In genomic region chr19:17305517-17306284, GRCh38 we compare ENCODE assay signal across 1 cellular context.
TF ChIP-seq lines count a peak whose summit lies in the region.

Gene MRPL34, plus strand, starts transcription at chr19:17305872. Its CDS starts 21 bp downstream, at chr19:17305893.

TF ChIP-seq in HepG2, 621 proteins besides CTCF, POLR2A, EP300 and RAD21 (continued from another document and continues in another):
- TF ChIP-seq HINFP (CRISPR knock-in tag; IDR thresholded peaks at IDR 0.05; ENCODE audit: low read depth) = no peak
- TF ChIP-seq ZFP36L2 (CRISPR knock-in tag; IDR thresholded peaks at IDR 0.05) = no peak
- no peak for TF ChIP-seq POLR2AphosphoS2 (IDR thresholded peaks at IDR 0.05; ENCODE audit: low read depth, low read length)
- TF ChIP-seq CREBL2 (CRISPR knock-in tag; IDR thresholded peaks at IDR 0.05; ENCODE audit: borderline replicate concordance) = no peak
- TF ChIP-seq ZMYM2 (CRISPR knock-in tag; IDR thresholded peaks at IDR 0.05) = no peak
- no peak for TF ChIP-seq ATF3 (CRISPR knock-in tag; IDR thresholded peaks at IDR 0.05)
- TF ChIP-seq KDM4B (CRISPR knock-in tag; IDR thresholded peaks at IDR 0.05) = no peak
- no peak for TF ChIP-seq ZBTB21 (CRISPR knock-in tag; IDR thresholded peaks at IDR 0.05)
- TF ChIP-seq FOXK2 (IDR thresholded peaks at IDR 0.05) = peak; percentile 77
- peak; percentile 66; the same call in 1 of the 2 replicates for TF ChIP-seq ZNF576 (CRISPR knock-in tag; IDR thresholded peaks at IDR 0.05)
- TF ChIP-seq U2AF2 (IDR thresholded peaks at IDR 0.05; ENCODE audit: low read depth, low read length) = no peak
- TF ChIP-seq U2AF1 (optimal IDR thresholded peaks at IDR 0.05; ENCODE audit: low read depth, low read length) = peak; percentile 47
- no peak for TF ChIP-seq FOSL1 (CRISPR knock-in tag; IDR thresholded peaks at IDR 0.05; ENCODE audit: borderline replicate concordance)
- peak; percentile 66; the same call in 1 of the 2 replicates for TF ChIP-seq UBTF (CRISPR knock-in tag; IDR thresholded peaks at IDR 0.05)
- TF ChIP-seq ZHX1 (CRISPR knock-in tag; IDR thresholded peaks at IDR 0.05; ENCODE audit: low read depth) = no peak
- TF ChIP-seq ZNF720 (CRISPR knock-in tag; IDR thresholded peaks at IDR 0.05) = no peak
- TF ChIP-seq THYN1 (CRISPR knock-in tag; IDR thresholded peaks at IDR 0.05; ENCODE audit: borderline replicate concordance, low read depth) = no peak
- 0 out of 2 replicates have a peak, but pooled peaks have one; percentile 58 for TF ChIP-seq MXD4 (CRISPR knock-in tag; IDR thresholded peaks at IDR 0.05)
- TF ChIP-seq ATAD3A (CRISPR knock-in tag; IDR thresholded peaks at IDR 0.05) = no peak; the same call in 1 of the 2 replicates
- TF ChIP-seq, protein P1, sequence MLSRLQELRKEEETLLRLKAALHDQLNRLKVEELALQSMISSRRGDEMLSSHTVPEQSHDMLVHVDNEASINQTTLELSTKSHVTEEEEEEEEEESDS (CRISPR knock-in tag; IDR thresholded peaks at IDR 0.05; ENCODE audit: borderline replicate concordance) = 0 out of 2 replicates have a peak, but pooled peaks have one; percentile 28
- TF ChIP-seq ZNF121 (CRISPR knock-in tag; IDR thresholded peaks at IDR 0.05) = no peak
- TF ChIP-seq STAT6 (CRISPR knock-in tag; IDR thresholded peaks at IDR 0.05; ENCODE audit: borderline replicate concordance) = no peak
- no peak for TF ChIP-seq ONECUT2 (CRISPR knock-in tag; IDR thresholded peaks at IDR 0.05)
- no peak for TF ChIP-seq KLF11 (CRISPR knock-in tag; IDR thresholded peaks at IDR 0.05)
- TF ChIP-seq, protein P2, sequence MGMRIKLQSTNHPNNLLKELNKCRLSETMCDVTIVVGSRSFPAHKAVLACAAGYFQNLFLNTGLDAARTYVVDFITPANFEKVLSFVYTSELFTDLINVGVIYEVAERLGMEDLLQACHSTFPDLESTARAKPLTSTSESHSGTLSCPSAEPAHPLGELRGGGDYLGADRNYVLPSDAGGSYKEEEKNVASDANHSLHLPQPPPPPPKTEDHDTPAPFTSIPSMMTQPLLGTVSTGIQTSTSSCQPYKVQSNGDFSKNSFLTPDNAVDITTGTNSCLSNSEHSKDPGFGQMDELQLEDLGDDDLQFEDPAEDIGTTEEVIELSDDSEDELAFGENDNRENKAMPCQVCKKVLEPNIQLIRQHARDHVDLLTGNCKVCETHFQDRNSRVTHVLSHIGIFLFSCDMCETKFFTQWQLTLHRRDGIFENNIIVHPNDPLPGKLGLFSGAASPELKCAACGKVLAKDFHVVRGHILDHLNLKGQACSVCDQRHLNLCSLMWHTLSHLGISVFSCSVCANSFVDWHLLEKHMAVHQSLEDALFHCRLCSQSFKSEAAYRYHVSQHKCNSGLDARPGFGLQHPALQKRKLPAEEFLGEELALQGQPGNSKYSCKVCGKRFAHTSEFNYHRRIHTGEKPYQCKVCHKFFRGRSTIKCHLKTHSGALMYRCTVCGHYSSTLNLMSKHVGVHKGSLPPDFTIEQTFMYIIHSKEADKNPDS (CRISPR knock-in tag; IDR thresholded peaks at IDR 0.05) = peak; percentile 57; the same call in 1 of the 2 replicates
- no peak for TF ChIP-seq JUND (CRISPR knock-in tag; IDR thresholded peaks at IDR 0.05)
- 0 out of 2 replicates have a peak, but pooled peaks have one; percentile 73 for TF ChIP-seq ZFP62 (CRISPR knock-in tag; IDR thresholded peaks at IDR 0.05)
- TF ChIP-seq, protein P3, sequence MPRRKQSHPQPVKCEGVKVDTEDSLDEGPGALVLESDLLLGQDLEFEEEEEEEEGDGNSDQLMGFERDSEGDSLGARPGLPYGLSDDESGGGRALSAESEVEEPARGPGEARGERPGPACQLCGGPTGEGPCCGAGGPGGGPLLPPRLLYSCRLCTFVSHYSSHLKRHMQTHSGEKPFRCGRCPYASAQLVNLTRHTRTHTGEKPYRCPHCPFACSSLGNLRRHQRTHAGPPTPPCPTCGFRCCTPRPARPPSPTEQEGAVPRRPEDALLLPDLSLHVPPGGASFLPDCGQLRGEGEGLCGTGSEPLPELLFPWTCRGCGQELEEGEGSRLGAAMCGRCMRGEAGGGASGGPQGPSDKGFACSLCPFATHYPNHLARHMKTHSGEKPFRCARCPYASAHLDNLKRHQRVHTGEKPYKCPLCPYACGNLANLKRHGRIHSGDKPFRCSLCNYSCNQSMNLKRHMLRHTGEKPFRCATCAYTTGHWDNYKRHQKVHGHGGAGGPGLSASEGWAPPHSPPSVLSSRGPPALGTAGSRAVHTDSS (CRISPR knock-in tag; conservative IDR thresholded peaks at IDR 0.05) = no peak
- TF ChIP-seq ZZZ3 (CRISPR knock-in tag; IDR thresholded peaks at IDR 0.05; ENCODE audit: borderline replicate concordance) = no peak
- peak; percentile 72; the same call in 1 of the 2 replicates for TF ChIP-seq TFDP1 (CRISPR knock-in tag; IDR thresholded peaks at IDR 0.05; ENCODE audit: borderline replicate concordance)
- peak; percentile 37; the same call in 1 of the 2 replicates for TF ChIP-seq MTF1 (CRISPR knock-in tag; IDR thresholded peaks at IDR 0.05)
- no peak for TF ChIP-seq ZNF510 (CRISPR knock-in tag; IDR thresholded peaks at IDR 0.05; ENCODE audit: low read depth)
- no peak for TF ChIP-seq SP140L (CRISPR knock-in tag; IDR thresholded peaks at IDR 0.05; ENCODE audit: borderline replicate concordance)
- no peak for TF ChIP-seq MIXL1 (CRISPR knock-in tag; IDR thresholded peaks at IDR 0.05)
- no peak for TF ChIP-seq ZSCAN22 (CRISPR knock-in tag; IDR thresholded peaks at IDR 0.05)
- no peak for TF ChIP-seq THAP8 (CRISPR knock-in tag; IDR thresholded peaks at IDR 0.05; ENCODE audit: borderline replicate concordance)
- no peak for TF ChIP-seq DPF2 (CRISPR knock-in tag; IDR thresholded peaks at IDR 0.05; ENCODE audit: borderline replicate concordance, low read depth)
- no peak for TF ChIP-seq ZNF205 (CRISPR knock-in tag; IDR thresholded peaks at IDR 0.05)
- no peak for TF ChIP-seq ZNF24 (IDR thresholded peaks at IDR 0.05)
- no peak for TF ChIP-seq MBD4 (IDR thresholded peaks at IDR 0.05; ENCODE audit: borderline replicate concordance, low read length)
- TF ChIP-seq ZNF7 (CRISPR knock-in tag; IDR thresholded peaks at IDR 0.05) = no peak
- TF ChIP-seq, protein P4, sequence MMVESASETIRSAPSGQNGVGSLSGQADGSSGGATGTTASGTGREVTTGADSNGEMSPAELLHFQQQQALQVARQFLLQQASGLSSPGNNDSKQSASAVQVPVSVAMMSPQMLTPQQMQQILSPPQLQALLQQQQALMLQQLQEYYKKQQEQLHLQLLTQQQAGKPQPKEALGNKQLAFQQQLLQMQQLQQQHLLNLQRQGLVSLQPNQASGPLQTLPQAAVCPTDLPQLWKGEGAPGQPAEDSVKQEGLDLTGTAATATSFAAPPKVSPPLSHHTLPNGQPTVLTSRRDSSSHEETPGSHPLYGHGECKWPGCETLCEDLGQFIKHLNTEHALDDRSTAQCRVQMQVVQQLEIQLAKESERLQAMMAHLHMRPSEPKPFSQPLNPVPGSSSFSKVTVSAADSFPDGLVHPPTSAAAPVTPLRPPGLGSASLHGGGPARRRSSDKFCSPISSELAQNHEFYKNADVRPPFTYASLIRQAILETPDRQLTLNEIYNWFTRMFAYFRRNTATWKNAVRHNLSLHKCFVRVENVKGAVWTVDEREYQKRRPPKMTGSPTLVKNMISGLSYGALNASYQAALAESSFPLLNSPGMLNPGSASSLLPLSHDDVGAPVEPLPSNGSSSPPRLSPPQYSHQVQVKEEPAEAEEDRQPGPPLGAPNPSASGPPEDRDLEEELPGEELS (CRISPR knock-in tag; IDR thresholded peaks at IDR 0.05) = no peak
- no peak for TF ChIP-seq REXO4 (CRISPR knock-in tag; IDR thresholded peaks at IDR 0.05; ENCODE audit: borderline replicate concordance)
- peak; percentile 82 for TF ChIP-seq PHF8 (CRISPR knock-in tag; IDR thresholded peaks at IDR 0.05)
- no peak for TF ChIP-seq SETDB1 (CRISPR knock-in tag; IDR thresholded peaks at IDR 0.05; ENCODE audit: borderline replicate concordance)
- TF ChIP-seq RBFOX2 (IDR thresholded peaks at IDR 0.05; ENCODE audit: low read depth, low read length) = peak; percentile 83
- no peak for TF ChIP-seq ZNF382 (CRISPR knock-in tag; IDR thresholded peaks at IDR 0.05; ENCODE audit: borderline replicate concordance)
